Comparison of ENCODE assay signal across 8 cellular contexts in genomic region chr1:183194527-183195145, GRCh38. TPM values are rescaled to one million over a fixed set of nuclear protein-coding genes. Genes with fewer than 3 reads are reported as not detected.
A peak's percentile ranks its signal among the peaks of the same experiment; 100 is the strongest.
DNase-seq lines count a peak whose midpoint lies in the region; ATAC-seq and FAIRE-seq lines count a peak whose summit lies in the region.

No MANE protein-coding gene starts in this region.

- H3K4me1 ChIP-seq in ACC112 (ENCODE audit: control insufficient read depth, insufficient read depth, low read length, unreplicated experiment) = peaks cover 27% of the 10 kb centered on the region
- peaks cover 0 to 2% of the 10 kb centered on the region in 2 donors for H3K4me1 ChIP-seq in aorta (ENCODE audit: control insufficient read depth in 1 of 2, insufficient read depth in 2 of 2, low read length in 2 of 2)

- in situ Hi-C loops in ACHN (cut with HindIII; ENCODE audit: low pct_ligation_motif_present, low pct_unique_long_range_greater_than_20kb, low sequenced_read_pairs) = no loop called here

- H3K9me3 Mint-ChIP-seq in activated CD4-positive, alpha-beta memory T cell treated with anti-CD3 and anti-CD28 coated beads for 36 hours = no peaks in the 10 kb centered on the region

- no peak overlapping the region for H3K27ac Mint-ChIP-seq in activated CD4-positive, alpha-beta memory T cell treated with anti-CD3 and anti-CD28 coated beads for 36 hours

- H3K9me3 ChIP-seq in aorta (ENCODE audit: control insufficient read depth, low read length) = no peaks in the 10 kb centered on the region

- no peak overlapping the region for H3K4me3 Mint-ChIP-seq in activated CD4-positive, alpha-beta memory T cell treated with anti-CD3 and anti-CD28 coated beads for 36 hours

- H3K36me3 Mint-ChIP-seq in activated CD4-positive, alpha-beta memory T cell treated with anti-CD3 and anti-CD28 coated beads for 36 hours = no peaks in the 10 kb centered on the region

- peak; percentile 84 for FAIRE-seq in GM19239 (lab: Jason Lieb, UNC)

- intact Hi-C loops in activated CD4-positive, alpha-beta memory T cell treated with anti-CD3 and anti-CD28 coated beads for 36 hours (cut with micrococcal nuclease) = no loop called here
- intact Hi-C loops in aorta (cut with DNase I) = no loop called here

- peaks cover 11% of the 10 kb centered on the region for H3K4me1 Mint-ChIP-seq in activated CD4-positive, alpha-beta memory T cell treated with anti-CD3 and anti-CD28 coated beads for 36 hours (ENCODE audit: low read depth)

- H3K27me3 Mint-ChIP-seq in activated CD4-positive, alpha-beta memory T cell treated with anti-CD3 and anti-CD28 coated beads for 36 hours = peaks cover 14% of the 10 kb centered on the region

- POLR2A ChIA-PET in activated CD4-positive, alpha-beta memory T cell treated with anti-CD3 and anti-CD28 coated beads for 36 hours (lab: Charles Lee) = no interaction called here

- CTCF ChIA-PET in activated CD4-positive, alpha-beta memory T cell treated with anti-CD3 and anti-CD28 coated beads for 36 hours (lab: Charles Lee) = no interaction called here

- DNase-seq in GM19239 (ENCODE audit: insufficient read length, low spot score) (peak; percentile 48), ACHN (no peak), aorta (no peak), activated gamma-delta T cell (lab: John Stamatoyannopoulos, UW) (no peak)
- DNase-seq in activated CD4-positive, alpha-beta memory T cell treated with anti-CD3 and anti-CD28 coated beads for 36 hours = peak; percentile 40
- no peak for DNase-seq in stimulated activated CD4-positive, alpha-beta T cell treated with anti-CD3 and anti-CD28 coated beads, Interleukin-2, amount 100 ng/mL, for 48 hours

- H3K27me3 ChIP-seq in ACC112 (ENCODE audit: insufficient read depth, low read length) (no peaks in the 10 kb centered on the region), aorta (ENCODE audit: control insufficient read depth in 1 of 2, insufficient read depth in 2 of 2, low read length in 1 of 2) (no peaks in the 10 kb centered on the region)

- no peaks in the 10 kb centered on the region for H3K79me2 ChIP-seq in ACC112 (ENCODE audit: control insufficient read depth, insufficient read depth, low read length, unreplicated experiment)

- 90 to 100% methylated on average over 1 of the region's 1 CpG for WGBS in aorta, 2 donors

- H3K4me3 ChIP-seq in ACC112 (ENCODE audit: low read depth, low read length) (no peak overlapping the region), aorta (ENCODE audit: low read length in 2 of 2) (no peak overlapping the region)

- H3K36me3 ChIP-seq in ACC112 (ENCODE audit: insufficient read depth, low read length) = no peaks in the 10 kb centered on the region
- H3K36me3 ChIP-seq in aorta (ENCODE audit: control insufficient read depth in 1 of 2, insufficient read depth in 2 of 2, low read length in 1 of 2) = no peaks in the 10 kb centered on the region

- H2AFZ ChIP-seq in ACC112 (ENCODE audit: low read length, unreplicated experiment) = peak overlapping the region; percentile 74

- H3K27ac ChIP-seq in ACC112 (ENCODE audit: low read depth, low read length) (peak overlapping the region; percentile 26; the same call in 1 of the 2 replicates), aorta (ENCODE audit: low read depth in 1 of 2, low read length in 2 of 2) (no peak overlapping the region)

- peak; percentile 95 for ATAC-seq in HG03064 (IDR thresholded peaks at IDR 0.05; ENCODE audit: low read depth, unreplicated experiment)
- no peak for ATAC-seq in aorta (ENCODE audit: low FRiP score)

RNA-seq across cellular contexts. Expression of gene LAMC2, which starts 8.6 kb away (rescaled TPM):
- total RNA-seq in activated CD4-positive, alpha-beta memory T cell treated with anti-CD3 and anti-CD28 coated beads for 36 hours = not detected
- under 1 TPM; 0.90 to 0.91 TPM for total RNA-seq in aorta
- polyA plus RNA-seq in aorta = 1 to 10 TPM; 1.0 to 1.2 TPM

Comparison
In these comparisons a context has a peak if more than half of its experiments do, and no peak if none do; other contexts are left out.
1. DNase-seq: peak in GM19239 (single experiment) and activated CD4-positive, alpha-beta memory T cell treated with anti-CD3 and anti-CD28 coated beads for 36 hours (single experiment); none in ACHN (single experiment), stimulated activated CD4-positive, alpha-beta T cell treated with anti-CD3 and anti-CD28 coated beads, Interleukin-2, amount 100 ng/mL, for 48 hours (0 of 2), aorta (0 of 2) and activated gamma-delta T cell (single experiment).